Comparison of ENCODE assay signal across 16 cellular contexts in the genomic region with DNA sequence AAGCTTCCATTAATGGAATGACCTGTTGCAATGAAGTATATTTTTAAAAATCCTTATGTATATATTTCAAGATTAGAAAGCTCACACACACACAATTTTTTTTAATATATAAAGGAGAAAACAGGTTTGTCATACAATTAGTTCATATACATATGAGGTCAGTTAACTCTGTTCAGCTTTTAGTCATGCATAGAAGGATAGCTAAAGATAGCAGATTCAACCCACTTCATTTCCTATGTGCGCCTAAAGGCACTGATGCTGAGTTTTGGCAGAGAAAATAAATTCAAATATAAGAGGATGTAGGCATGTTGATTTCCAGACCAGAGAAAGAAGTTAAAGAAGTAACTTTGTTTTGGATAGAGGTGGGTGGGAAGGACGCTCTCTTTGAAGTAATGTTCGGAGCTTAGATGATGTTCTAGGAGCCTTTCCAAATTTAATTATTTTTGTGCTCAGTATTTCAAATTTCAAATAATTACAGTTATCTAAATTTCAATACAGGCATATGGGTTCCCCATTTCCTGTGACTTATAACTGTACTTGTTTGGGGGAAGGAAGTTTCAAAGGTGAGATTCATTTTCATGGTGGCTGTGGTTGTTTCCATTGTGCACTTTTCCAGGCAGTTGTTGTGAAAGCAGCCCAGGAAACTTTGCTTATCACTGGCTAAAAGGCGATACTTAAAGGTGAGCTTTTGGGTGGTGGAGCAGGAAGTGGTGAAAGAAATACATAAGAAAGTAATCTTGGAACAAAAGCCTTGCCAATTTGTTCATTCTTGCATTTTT.
DNase-seq lines count a peak whose midpoint lies in the region; ATAC-seq lines count a peak whose summit lies in the region.
"Had no signal": no experiment of that assay in that cellular context is flagged by ENCODE, and none has a peak within 500 bp of the region (broad histone marks: within the 10 kb centered on the region; RNA-seq: fewer than 3 reads in every experiment).

No MANE protein-coding gene starts in this region.

- no peaks in the 10 kb centered on the region for H3K36me3 Mint-ChIP-seq in stimulated activated naive B cell treated with anti-CD40 and anti-IgM and Interleukin-4, amounts not matched to agents 10 μg/mL and 1 μg/mL and 100 μg/mL, for 72 hours

- H3K4me3 Mint-ChIP-seq in stimulated activated naive B cell treated with anti-CD40 and anti-IgM and Interleukin-4, amounts not matched to agents 10 μg/mL and 1 μg/mL and 100 μg/mL, for 72 hours: no peak overlapping the region
- H3K4me3 Mint-ChIP-seq: T-helper 17 cell had no signal

- peaks cover 0 to 4% of the 10 kb centered on the region in 2 donors for H3K27me3 Mint-ChIP-seq in stimulated activated naive B cell treated with anti-CD40 and anti-IgM and Interleukin-4, amounts not matched to agents 10 μg/mL and 1 μg/mL and 100 μg/mL, for 72 hours
- H3K27me3 Mint-ChIP-seq: T-helper 17 cell had no signal

- no peaks in the 10 kb centered on the region for H3K27me3 ChIP-seq in effector memory CD4-positive, alpha-beta T cell (replicated peaks; ENCODE audit: control insufficient read depth, insufficient read depth, low read length, poor library complexity, severe bottlenecking)

- no peak overlapping the region for H3K27ac Mint-ChIP-seq in stimulated activated naive B cell treated with anti-CD40 and anti-IgM and Interleukin-4, amounts not matched to agents 10 μg/mL and 1 μg/mL and 100 μg/mL, for 72 hours
- H3K27ac Mint-ChIP-seq: T-helper 17 cell had no signal

- peak; percentile 5 for DNase-seq in NAMALWA (ENCODE audit: low spot score)
- no peak for DNase-seq in stimulated activated naive B cell treated with anti-CD40 and anti-IgM and Interleukin-4, amounts not matched to agents 10 μg/mL and 1 μg/mL and 100 μg/mL, for 72 hours
- no peak for DNase-seq in effector memory CD4-positive, alpha-beta T cell
- DNase-seq in NCI-H345 (lab: John Stamatoyannopoulos, UW): no peak
- no peak for DNase-seq in epidermal melanocyte (ENCODE audit: insufficient read length, low spot score)
- DNase-seq: H7, MM.1S, NCI-H1417, NCI-H1930, NCI-H2171 treated with DMSO at 0.1 percent for 48 hours, NCI-H510A treated with DMSO at 0.1 percent for 48 hours, SHP77 treated with DMSO at 0.1 percent for 48 hours, T-helper 17 cell had no signal

- H3K4me1 Mint-ChIP-seq in stimulated activated naive B cell treated with anti-CD40 and anti-IgM and Interleukin-4, amounts not matched to agents 10 μg/mL and 1 μg/mL and 100 μg/mL, for 72 hours: peaks cover 6 to 17% of the 10 kb centered on the region in 2 donors
- H3K4me1 Mint-ChIP-seq: T-helper 17 cell had no signal

- no peaks in the 10 kb centered on the region for H3K9me3 ChIP-seq in effector memory CD4-positive, alpha-beta T cell (ENCODE audit: control insufficient read depth, low read length)

- H3K36me3 ChIP-seq in effector memory CD4-positive, alpha-beta T cell (ENCODE audit: control insufficient read depth, insufficient read depth, low read length): no peaks in the 10 kb centered on the region

- H3K27ac ChIP-seq in effector memory CD4-positive, alpha-beta T cell (ENCODE audit: insufficient read depth, low read length, poor library complexity, severe bottlenecking): no peak overlapping the region
- H3K27ac ChIP-seq: C4-2B had no signal

- peak; percentile 59 for ATAC-seq in GM18519 (IDR thresholded peaks at IDR 0.05; ENCODE audit: low FRiP score, unreplicated experiment)
- ATAC-seq in HG02884 (IDR thresholded peaks at IDR 0.05; ENCODE audit: unreplicated experiment): peak; percentile 73
- ATAC-seq in stimulated activated naive B cell treated with anti-CD40 and anti-IgM and Interleukin-4, amounts not matched to agents 10 μg/mL and 1 μg/mL and 100 μg/mL, for 72 hours (replicated peaks): peak; percentile 66 to 82
- ATAC-seq: T-helper 17 cell had no signal

- H3K4me3 ChIP-seq in effector memory CD4-positive, alpha-beta T cell (ENCODE audit: insufficient read depth, low read depth, low read length, poor library complexity, severe bottlenecking): no peak overlapping the region

- H3K4me1 ChIP-seq in effector memory CD4-positive, alpha-beta T cell (ENCODE audit: control insufficient read depth, insufficient read depth, low read length, poor library complexity, severe bottlenecking): no peaks in the 10 kb centered on the region

- no peaks in the 10 kb centered on the region for H3K9me3 Mint-ChIP-seq in stimulated activated naive B cell treated with anti-CD40 and anti-IgM and Interleukin-4, amounts not matched to agents 10 μg/mL and 1 μg/mL and 100 μg/mL, for 72 hours
